Comparison of ENCODE assay signal across 10 cellular contexts in genomic region chr6:21522773-21523490, GRCh38.
DNase-seq lines count a peak whose midpoint lies in the region; ATAC-seq and TF ChIP-seq lines count a peak whose summit lies in the region.
"Had no signal": no experiment of that assay in that cellular context is flagged by ENCODE, and none has a peak within 500 bp of the region (broad histone marks: within the 10 kb centered on the region; RNA-seq: fewer than 3 reads in every experiment).

No MANE protein-coding gene starts in this region.

- peak; percentile 80 for ATAC-seq in PC-3
- ATAC-seq in HG03378 (IDR thresholded peaks at IDR 0.05; ENCODE audit: unreplicated experiment) = no peak

- intact Hi-C loops in PC-3 (cut with micrococcal nuclease) = loop anchor here (5.0 kb wide), 1 partner anchor 64 kb away; no protein-coding TSS in a partner anchor

- H3K36me3 ChIP-seq in PC-3 (ENCODE audit: low read depth, low read length) = no peaks in the 10 kb centered on the region

- no peaks in the 10 kb centered on the region for H3F3A ChIP-seq in PC-3 (ENCODE audit: low read length, unreplicated experiment)

- H3K9ac ChIP-seq in PC-3 (ENCODE audit: low read length) = no peak overlapping the region

- DNase-seq in D341Med (ENCODE audit: low spot score) (peak; percentile 58), HFF-Myc (ENCODE audit: extremely low read depth, low read depth) (no peak), PC-3 (peak; percentile 30), iPS-NIHi11 (ENCODE audit: low spot score) (peak; percentile 44), T1000 (lab: John Stamatoyannopoulos, UW) (no peak), inferior parietal cortex (ENCODE audit: extremely low spot score) (no peak), CD1c-positive myeloid dendritic cell (ENCODE audit: extremely low spot score) (no peak)
- DNase-seq: activated B cell treated with CpG ODN at 0.5 μM for 24 hours; stimulated activated CD4-positive, alpha-beta T cell treated with anti-CD3 and anti-CD28 coated beads, Interleukin-1b, Interleukin-23, amount 100 ng/mL, for 48 hours had no signal

- H3K4me3 ChIP-seq in HFF-Myc (replicated peaks; ENCODE audit: low read depth, low read length) (no peak overlapping the region), PC-3 (ENCODE audit: low read length) (no peak overlapping the region)

- CTCF ChIA-PET in PC-3 (lab: Charles Lee) = no interaction called here

- H3K27ac ChIP-seq in PC-3 (ENCODE audit: low read length) = no peak overlapping the region

- POLR2A ChIA-PET in PC-3 (lab: Charles Lee; ENCODE audit: unreplicated experiment) = interaction anchor here (0.8 kb wide), 1 partner anchor 965 kb away, joined by 4 read pairs; no protein-coding TSS in a partner anchor

- no peak overlapping the region for H3K4me2 ChIP-seq in PC-3 (ENCODE audit: low read length)

- no peaks in the 10 kb centered on the region for H3K79me2 ChIP-seq in PC-3 (ENCODE audit: low read length)

- no peaks in the 10 kb centered on the region for H3K27me3 ChIP-seq in PC-3 (ENCODE audit: low read length)

- H2AFZ ChIP-seq in PC-3 (ENCODE audit: low read length) = peak overlapping the region; percentile 7; the same call in 1 of the 2 replicates

- no peaks in the 10 kb centered on the region for H3K9me3 ChIP-seq in PC-3 (ENCODE audit: low read length)

- no peaks in the 10 kb centered on the region for H4K20me1 ChIP-seq in PC-3 (ENCODE audit: low read length)

- TF ChIP-seq CTCF in HFF-Myc (IDR thresholded peaks at IDR 0.05; ENCODE audit: low read depth, low read length, missing control alignments) = peak; percentile 5
- TF ChIP-seq CTCF in PC-3 (conservative IDR thresholded peaks at IDR 0.05; ENCODE audit: low read depth, low read length) = peak; percentile 53

- H3K4me1 ChIP-seq in PC-3 (ENCODE audit: insufficient read depth, low read length) = no peaks in the 10 kb centered on the region

- no peaks in the 10 kb centered on the region for H3K9me2 ChIP-seq in PC-3 (replicated peaks; ENCODE audit: low read length)

- no TSS peak for BruUV-seq in PC-3 (replicated peaks; lab: Mats Ljungman, UMichigan)

Comparison
In these comparisons a context has a peak if more than half of its experiments do, and no peak if none do; other contexts are left out.
1. DNase-seq: peak in D341Med (single experiment), PC-3 (single experiment) and iPS-NIHi11 (single experiment); none in HFF-Myc (single experiment), T1000 (single experiment), inferior parietal cortex (single experiment) and CD1c-positive myeloid dendritic cell (single experiment).